17 cellular contexts compared by ENCODE assay signal in genomic region chr7:5223646-5224340, GRCh38. TPM values are rescaled to one million over a fixed set of nuclear protein-coding genes. Genes with fewer than 3 reads are reported as not detected.
DNase-seq lines count a peak whose midpoint lies in the region; ATAC-seq and TF ChIP-seq lines count a peak whose summit lies in the region.
"Had no signal": no experiment of that assay in that cellular context is flagged by ENCODE, and none has a peak within 500 bp of the region (broad histone marks: within the 10 kb centered on the region; RNA-seq: fewer than 3 reads in every experiment).

No MANE protein-coding gene starts in this region.

- no peaks in the 10 kb centered on the region for H3K9me3 Mint-ChIP-seq in endothelial cell (ENCODE audit: unreplicated experiment)
- no peaks in the 10 kb centered on the region for H3K9me3 Mint-ChIP-seq in activated T-helper 1 cell treated with anti-CD3 and anti-CD28 coated beads, Interleukin-12 subunit alpha, Interleukin-12 subunit beta, Interleukin-2, Interleukin-4 antibody, amounts not matched to agents 30 ng/mL and 10 ng/mL and 1 ng/mL, durations not matched to agents 14 hours and 24 hours and 36 hours

- no peak overlapping the region for H3K27ac Mint-ChIP-seq in endothelial cell (ENCODE audit: unreplicated experiment)
- no peak overlapping the region for H3K27ac Mint-ChIP-seq in activated T-helper 1 cell treated with anti-CD3 and anti-CD28 coated beads, Interleukin-12 subunit alpha, Interleukin-12 subunit beta, Interleukin-2, Interleukin-4 antibody, amounts not matched to agents 30 ng/mL and 10 ng/mL and 1 ng/mL, durations not matched to agents 14 hours and 24 hours and 36 hours

- peaks cover 10% of the 10 kb centered on the region for H3F3A ChIP-seq in MM.1S (ENCODE audit: insufficient read depth, low read length)

- H3K27me3 Mint-ChIP-seq in endothelial cell (ENCODE audit: unreplicated experiment): no peaks in the 10 kb centered on the region
- no peaks in the 10 kb centered on the region for H3K27me3 Mint-ChIP-seq in activated T-helper 1 cell treated with anti-CD3 and anti-CD28 coated beads, Interleukin-12 subunit alpha, Interleukin-12 subunit beta, Interleukin-2, Interleukin-4 antibody, amounts not matched to agents 30 ng/mL and 10 ng/mL and 1 ng/mL, durations not matched to agents 14 hours and 24 hours and 36 hours (ENCODE audit: insufficient read depth)

- peaks cover 43% of the 10 kb centered on the region for H3K36me3 Mint-ChIP-seq in endothelial cell (ENCODE audit: low read depth, unreplicated experiment)
- peaks cover 38% of the 10 kb centered on the region for H3K36me3 Mint-ChIP-seq in activated T-helper 1 cell treated with anti-CD3 and anti-CD28 coated beads, Interleukin-12 subunit alpha, Interleukin-12 subunit beta, Interleukin-2, Interleukin-4 antibody, amounts not matched to agents 30 ng/mL and 10 ng/mL and 1 ng/mL, durations not matched to agents 14 hours and 24 hours and 36 hours (ENCODE audit: low read depth)

- H3K27ac ChIP-seq in neuronal stem cell (replicated peaks; ENCODE audit: low read length): no peak overlapping the region
- H3K27ac ChIP-seq in upper lobe of left lung: peak overlapping the region in 3 of 4 donors; percentile 40 to 65 (median 57)
- H3K27ac ChIP-seq in MM.1S (ENCODE audit: low read length): no peak overlapping the region

- H2BK15ac ChIP-seq in neuronal stem cell (ENCODE audit: low read length): no peak overlapping the region

- H3K79me1 ChIP-seq in neuronal stem cell (ENCODE audit: low read depth, low read length): peaks cover 2% of the 10 kb centered on the region

- TF ChIP-seq EP300 in upper lobe of left lung (IDR thresholded peaks at IDR 0.05): no peak

- WGBS in neuronal stem cell (ENCODE audit: extremely low coverage in 2 of 2, insufficient read length in 2 of 2, insufficient replicate concordance in 1 of 2), 2 donors: no CpG with 5 or more reads among the region's 22 CpGs
- 84 to 92% methylated on average over 21 to 22 of the region's 22 CpGs for WGBS in upper lobe of left lung, 2 donors

- no peaks in the 10 kb centered on the region for H3K27me3 ChIP-seq in neuronal stem cell (ENCODE audit: control insufficient read depth in 3 of 3, insufficient read depth in 3 of 3, low read depth in 1 of 3, low read length in 3 of 3)
- H3K27me3 ChIP-seq in upper lobe of left lung: no peaks in the 10 kb centered on the region
- no peaks in the 10 kb centered on the region for H3K27me3 ChIP-seq in MM.1S (replicated peaks; ENCODE audit: insufficient read depth, low read length)

- H2AK5ac ChIP-seq in neuronal stem cell (ENCODE audit: low read depth, low read length): no peak overlapping the region

- H3K9ac ChIP-seq in neuronal stem cell (ENCODE audit: low read depth, low read length, poor library complexity): no peak overlapping the region
- H3K9ac ChIP-seq in MM.1S (ENCODE audit: low read length): no peak overlapping the region

- H2BK5ac ChIP-seq in neuronal stem cell (ENCODE audit: low read length): peak overlapping the region; percentile 5

- no peaks in the 10 kb centered on the region for H3K4me1 Mint-ChIP-seq in endothelial cell (ENCODE audit: unreplicated experiment)
- H3K4me1 Mint-ChIP-seq in activated T-helper 1 cell treated with anti-CD3 and anti-CD28 coated beads, Interleukin-12 subunit alpha, Interleukin-12 subunit beta, Interleukin-2, Interleukin-4 antibody, amounts not matched to agents 30 ng/mL and 10 ng/mL and 1 ng/mL, durations not matched to agents 14 hours and 24 hours and 36 hours (ENCODE audit: low read depth): no peaks in the 10 kb centered on the region

- H3K4ac ChIP-seq in neuronal stem cell (ENCODE audit: low read length): no peak overlapping the region

- DNase-seq in cardiac septum (ENCODE audit: low spot score) (peak; percentile 68), Right ventricle myocardium inferior (ENCODE audit: missing footprints) (no peak), endothelial cell (ENCODE audit: low spot score) (no peak), neuronal stem cell (ENCODE audit: low spot score) (no peak), upper lobe of left lung (peak in 1 of 2 donors; percentile 61), MM.1S (no peak), anterior cingulate cortex (lab: John Stamatoyannopoulos, UW) (no peak)
- DNase-seq in activated T-helper 1 cell treated with anti-CD3 and anti-CD28 coated beads, Interleukin-12 subunit alpha, Interleukin-12 subunit beta, Interleukin-2, Interleukin-4 antibody, amounts not matched to agents 30 ng/mL and 10 ng/mL and 1 ng/mL, durations not matched to agents 14 hours and 24 hours and 36 hours (ENCODE audit: low spot score): no peak
- DNase-seq: 8988T, C1 segment of cervical spinal cord, DMS153, EL, Kasumi-1, NCI-H2029, NCI-H510A treated with DMSO at 0.1 percent for 48 hours, OCI-M1, RPMI8226 had no signal

- H2AFZ ChIP-seq in neuronal stem cell (ENCODE audit: low read length) (no peak overlapping the region), MM.1S (ENCODE audit: low read length) (no peak overlapping the region)

- no peak overlapping the region for H4K91ac ChIP-seq in neuronal stem cell (ENCODE audit: low read depth, low read length, poor library complexity)

- intact Hi-C loops in cardiac septum (cut with DNase I): no loop called here
- intact Hi-C loops in Right ventricle myocardium inferior (cut with DNase I): no loop called here
- intact Hi-C loops in activated T-helper 1 cell treated with anti-CD3 and anti-CD28 coated beads, Interleukin-12 subunit alpha, Interleukin-12 subunit beta, Interleukin-2, Interleukin-4 antibody, amounts not matched to agents 30 ng/mL and 10 ng/mL and 1 ng/mL, durations not matched to agents 14 hours and 24 hours and 36 hours (cut with micrococcal nuclease): no loop called here

- H2BK120ac ChIP-seq in neuronal stem cell (ENCODE audit: low read depth, low read length): no peak overlapping the region

- H3K4me3 Mint-ChIP-seq in endothelial cell (ENCODE audit: unreplicated experiment): peak overlapping the region; percentile 59
- H3K4me3 Mint-ChIP-seq in activated T-helper 1 cell treated with anti-CD3 and anti-CD28 coated beads, Interleukin-12 subunit alpha, Interleukin-12 subunit beta, Interleukin-2, Interleukin-4 antibody, amounts not matched to agents 30 ng/mL and 10 ng/mL and 1 ng/mL, durations not matched to agents 14 hours and 24 hours and 36 hours: no peak overlapping the region

- H3K4me2 ChIP-seq in neuronal stem cell (ENCODE audit: insufficient read depth, low read length, poor library complexity, severe bottlenecking) (no peak overlapping the region), MM.1S (ENCODE audit: low read depth, low read length) (no peak overlapping the region)

- H3K4me1 ChIP-seq in neuronal stem cell (ENCODE audit: control insufficient read depth in 2 of 2, insufficient read depth in 1 of 2, low read depth in 1 of 2, low read length in 2 of 2) (no peaks in the 10 kb centered on the region), upper lobe of left lung (peaks cover 0 to 11% (median 2%) of the 10 kb centered on the region in 4 donors), MM.1S (ENCODE audit: low read length) (peaks cover 9% of the 10 kb centered on the region)

- H3K23ac ChIP-seq in neuronal stem cell (ENCODE audit: low read depth, low read length, poor library complexity): no peak overlapping the region

- H3K9me3 ChIP-seq in neuronal stem cell (replicated peaks in 1 of 2; ENCODE audit: control insufficient read depth in 2 of 2, insufficient read depth in 1 of 2, low read depth in 1 of 2, low read length in 2 of 2) (no peaks in the 10 kb centered on the region), upper lobe of left lung (no peaks in the 10 kb centered on the region), MM.1S (replicated peaks; ENCODE audit: insufficient read depth, low read length) (no peaks in the 10 kb centered on the region)

- no peak for TF ChIP-seq CTCF in endothelial cell (IDR thresholded peaks at IDR 0.05; ENCODE audit: unreplicated experiment)
- TF ChIP-seq CTCF in upper lobe of left lung (IDR thresholded peaks at IDR 0.05): no peak
- TF ChIP-seq CTCF in MM.1S (IDR thresholded peaks at IDR 0.05; ENCODE audit: low read length): no peak

- H3K9me2 ChIP-seq in MM.1S (replicated peaks; ENCODE audit: insufficient read depth, low read length): no peaks in the 10 kb centered on the region

- peak overlapping the region; percentile 65 for H4K8ac ChIP-seq in neuronal stem cell (ENCODE audit: low read depth, low read length)

- no peak for ATAC-seq in Right ventricle myocardium inferior
- no peak for ATAC-seq in upper lobe of left lung (ENCODE audit: low FRiP score in 2 of 2)

- H2BK12ac ChIP-seq in neuronal stem cell (ENCODE audit: low read length): no peak overlapping the region

- 0 out of 2 replicates have a peak, but pooled peaks cover 7% of the 10 kb centered on the region for H3K79me2 ChIP-seq in MM.1S (ENCODE audit: low read length)

- no peak for TF ChIP-seq POLR2A in upper lobe of left lung (IDR thresholded peaks at IDR 0.05)

- H3K14ac ChIP-seq in neuronal stem cell (ENCODE audit: low read length): no peak overlapping the region

- H3K36me3 ChIP-seq in neuronal stem cell (replicated peaks in 1 of 2; ENCODE audit: control insufficient read depth in 2 of 2, insufficient read depth in 2 of 2, low read length in 2 of 2) (peaks cover 44 to 93% of the 10 kb centered on the region in 2 donors), upper lobe of left lung (peaks cover 19 to 97% (median 71%) of the 10 kb centered on the region in 4 donors), MM.1S (replicated peaks; ENCODE audit: insufficient read depth, low read length) (peaks cover 6% of the 10 kb centered on the region; the same call in 1 of the 2 replicates)

- no peak overlapping the region for H3K18ac ChIP-seq in neuronal stem cell (ENCODE audit: low read length)

- no peaks in the 10 kb centered on the region for H4K20me1 ChIP-seq in MM.1S (ENCODE audit: insufficient read depth, low read length)

- H3K4me3 ChIP-seq in neuronal stem cell (ENCODE audit: low read length in 2 of 2) (no peak overlapping the region), upper lobe of left lung (no peak overlapping the region), MM.1S (ENCODE audit: low read length) (no peak overlapping the region)

RNA-seq across cellular contexts. Expression of gene WIPI2, which starts 33.8 kb away (rescaled TPM):
- 45.3 TPM for total RNA-seq in cardiac septum
- 49.3 TPM for total RNA-seq in Right ventricle myocardium inferior
- 90.7 TPM for total RNA-seq in endothelial cell (ENCODE audit: unreplicated experiment)
- polyA plus RNA-seq in neuronal stem cell (2013, experiment 1 of 2): 94.0 TPM
- 102 TPM for polyA plus RNA-seq in neuronal stem cell (2013, experiment 2 of 2)
- total RNA-seq in upper lobe of left lung: 100 to 1,000 TPM in 1 of 6 donors, 10 to 100 TPM in 5; 49.1 to 129 (median 67.0) TPM
- total RNA-seq in activated T-helper 1 cell treated with anti-CD3 and anti-CD28 coated beads, Interleukin-12 subunit alpha, Interleukin-12 subunit beta, Interleukin-2, Interleukin-4 antibody, amounts not matched to agents 30 ng/mL and 10 ng/mL and 1 ng/mL, durations not matched to agents 14 hours and 24 hours and 36 hours: 53.7 and 54.9 TPM in 2 replicates

RNA-seq across cellular contexts. Expression of gene SLC29A4, which starts 59.0 kb away (rescaled TPM):
- total RNA-seq in cardiac septum (2.7 TPM), Right ventricle myocardium inferior (4.0 TPM), endothelial cell (ENCODE audit: unreplicated experiment) (6.4 TPM), upper lobe of left lung (10 to 100 TPM in 1 of 6 donors, 1 to 10 TPM in 3, under 1 TPM in 2; 0.39 to 10.5 (median 1.4) TPM)
- polyA plus RNA-seq in neuronal stem cell (2013, experiment 1 of 2): 29.0 TPM
- 28.9 TPM for polyA plus RNA-seq in neuronal stem cell (2013, experiment 2 of 2)
- total RNA-seq in activated T-helper 1 cell treated with anti-CD3 and anti-CD28 coated beads, Interleukin-12 subunit alpha, Interleukin-12 subunit beta, Interleukin-2, Interleukin-4 antibody, amounts not matched to agents 30 ng/mL and 10 ng/mL and 1 ng/mL, durations not matched to agents 14 hours and 24 hours and 36 hours: 0.29 and 0.54 TPM in 2 replicates

Comparison
In these comparisons a context has a peak if more than half of its experiments do, and no peak if none do; other contexts are left out.
1. H3K27ac ChIP-seq: peak in upper lobe of left lung (3 of 4); none in neuronal stem cell (single experiment) and MM.1S (single experiment).